8 cellular contexts compared by ENCODE assay signal in genomic region chrX:41734530-41734929, GRCh38. TPM values are rescaled to one million over a fixed set of nuclear protein-coding genes. Genes with fewer than 3 reads are reported as not detected.
A peak's percentile ranks its signal among the peaks of the same experiment; 100 is the strongest.
DNase-seq lines count a peak whose midpoint lies in the region; FAIRE-seq lines count a peak whose summit lies in the region.

No MANE protein-coding gene starts in this region.

- peaks cover 34% of the 10 kb centered on the region for H3K4me1 Mint-ChIP-seq in activated CD4-positive, alpha-beta memory T cell treated with anti-CD3 and anti-CD28 coated beads, Interleukin-2, amount 10 ng/mL, durations not matched to agents 7 days and 5 days

- POLR2A ChIA-PET in activated CD4-positive, alpha-beta memory T cell treated with anti-CD3 and anti-CD28 coated beads, Interleukin-2, amount 10 ng/mL, durations not matched to agents 7 days and 5 days (lab: Charles Lee), result no interaction called here

- FAIRE-seq in HTR-8/SVneo (lab: Jason Lieb, UNC), result peak; percentile 89

- H3K4me3 Mint-ChIP-seq in activated CD4-positive, alpha-beta memory T cell treated with anti-CD3 and anti-CD28 coated beads, Interleukin-2, amount 10 ng/mL, durations not matched to agents 7 days and 5 days, result no peak overlapping the region

- CTCF ChIA-PET in activated CD4-positive, alpha-beta memory T cell treated with anti-CD3 and anti-CD28 coated beads, Interleukin-2, amount 10 ng/mL, durations not matched to agents 7 days and 5 days (lab: Charles Lee), result no interaction called here

- no peaks in the 10 kb centered on the region for H3K9me3 Mint-ChIP-seq in activated CD4-positive, alpha-beta memory T cell treated with anti-CD3 and anti-CD28 coated beads, Interleukin-2, amount 10 ng/mL, durations not matched to agents 7 days and 5 days

- DNase-seq in ELR (ENCODE audit: low read depth) (peak; percentile 26), HTR-8/SVneo (ENCODE audit: insufficient read length, low spot score) (peak; percentile 3), kidney tubule cell (ENCODE audit: low spot score) (peak; percentile 14), islet precursor cell (no peak), DMS79 treated with DMSO at 0.1 percent for 48 hours (lab: John Stamatoyannopoulos, UW) (no peak), cerebellar nuclear complex (lab: John Stamatoyannopoulos, UW) (no peak)
- DNase-seq in activated CD4-positive, alpha-beta memory T cell treated with anti-CD3 and anti-CD28 coated beads, Interleukin-2, amount 10 ng/mL, durations not matched to agents 7 days and 5 days, result no peak
- no peak for DNase-seq in activated CD8-positive, alpha-beta memory T cell treated with anti-CD3 and anti-CD28 coated beads for 24 hours

- peak overlapping the region; percentile 72 for H3K27ac Mint-ChIP-seq in activated CD4-positive, alpha-beta memory T cell treated with anti-CD3 and anti-CD28 coated beads, Interleukin-2, amount 10 ng/mL, durations not matched to agents 7 days and 5 days

- no peaks in the 10 kb centered on the region for H3K27me3 Mint-ChIP-seq in activated CD4-positive, alpha-beta memory T cell treated with anti-CD3 and anti-CD28 coated beads, Interleukin-2, amount 10 ng/mL, durations not matched to agents 7 days and 5 days

- peaks cover 5% of the 10 kb centered on the region for H3K36me3 Mint-ChIP-seq in activated CD4-positive, alpha-beta memory T cell treated with anti-CD3 and anti-CD28 coated beads, Interleukin-2, amount 10 ng/mL, durations not matched to agents 7 days and 5 days (ENCODE audit: low read depth)

RNA-seq across cellular contexts. Expression of gene GPR82, which starts 10.5 kb away (rescaled TPM):
- not detected for total RNA-seq in activated CD4-positive, alpha-beta memory T cell treated with anti-CD3 and anti-CD28 coated beads, Interleukin-2, amount 10 ng/mL, durations not matched to agents 7 days and 5 days

RNA-seq across cellular contexts. Expression of gene GPR34, which starts 45.8 kb away (rescaled TPM):
- not detected for total RNA-seq in activated CD4-positive, alpha-beta memory T cell treated with anti-CD3 and anti-CD28 coated beads, Interleukin-2, amount 10 ng/mL, durations not matched to agents 7 days and 5 days

Comparison
In these comparisons a context has a peak if more than half of its experiments do, and no peak if none do; other contexts are left out.
1. DNase-seq: peak in ELR (single experiment), HTR-8/SVneo (single experiment) and kidney tubule cell (single experiment); none in activated CD4-positive, alpha-beta memory T cell treated with anti-CD3 and anti-CD28 coated beads, Interleukin-2, amount 10 ng/mL, durations not matched to agents 7 days and 5 days (single experiment), islet precursor cell (single experiment), DMS79 treated with DMSO at 0.1 percent for 48 hours (single experiment), cerebellar nuclear complex (0 of 2) and activated CD8-positive, alpha-beta memory T cell treated with anti-CD3 and anti-CD28 coated beads for 24 hours (single experiment).